ENCODE assay signal across 7 cellular contexts in the genomic region with DNA sequence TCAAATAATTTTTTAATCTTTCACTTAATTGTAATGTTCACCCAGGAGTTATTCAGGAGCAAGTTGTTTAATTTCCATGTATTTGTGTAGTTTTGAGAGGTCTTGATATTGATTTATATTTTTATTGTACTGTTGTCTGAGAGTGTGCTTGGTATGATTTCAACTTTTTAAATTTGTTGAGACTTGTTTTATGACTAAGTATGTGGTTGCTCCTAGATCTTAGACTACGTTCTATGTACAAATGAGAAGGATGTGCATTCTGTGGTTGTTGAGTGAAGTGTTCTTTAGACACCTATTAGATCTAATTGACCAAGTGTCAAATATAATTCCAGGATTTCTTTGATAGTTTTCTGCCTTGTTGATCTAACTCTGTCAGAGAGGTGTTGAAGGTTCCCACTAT.
"Had no signal": no experiment of that assay in that cellular context is flagged by ENCODE, and none has a peak within 500 bp of the region (broad histone marks: within the 10 kb centered on the region; RNA-seq: fewer than 3 reads in every experiment).

No MANE protein-coding gene starts in this region.

- H3K4me2 ChIP-seq: GM23338 had no signal

- H2AFZ ChIP-seq: GM23338 had no signal

- ATAC-seq: GM23338, HepG2 had no signal

- H3K36me3 Mint-ChIP-seq: IgD-negative memory B cell had no signal

- H3K4me1 Mint-ChIP-seq: GM23338, H9, IgD-negative memory B cell had no signal

- H3K4me3 Mint-ChIP-seq: GM23338, H9 had no signal

- H3K27me3 Mint-ChIP-seq: IgD-negative memory B cell had no signal

- H3K27ac Mint-ChIP-seq: GM23338, H9, IgD-negative memory B cell had no signal

- DNase-seq: H9, HCEC 1CT had no signal

- FAIRE-seq: H1, H54, HepG2 had no signal

- H3K4me3 ChIP-seq: GM23338 had no signal
